16 cellular contexts compared by ENCODE assay signal in genomic region chr6:37816599-37817375, GRCh38. TPM values are rescaled to one million over a fixed set of nuclear protein-coding genes. Genes with fewer than 3 reads are reported as not detected.
DNase-seq lines count a peak whose midpoint lies in the region; ATAC-seq, FAIRE-seq and TF ChIP-seq lines count a peak whose summit lies in the region.
"Had no signal": no experiment of that assay in that cellular context is flagged by ENCODE, and none has a peak within 500 bp of the region (broad histone marks: within the 10 kb centered on the region; RNA-seq: fewer than 3 reads in every experiment).

No MANE protein-coding gene starts in this region.

- DNase-seq in activated naive CD4-positive, alpha-beta T cell treated with anti-CD3 and anti-CD28 coated beads, Interleukin-2, amount 50 U/mL, for 16 hours = no peak
- DNase-seq in K562 (ENCODE audit: extremely low read depth in 1 of 4, low spot score in 3 of 4) (no peak), neural crest cell (ENCODE audit: low read depth, low spot score) (no peak), COLO829 (ENCODE audit: low spot score) (no peak)
- DNase-seq: amniotic stem cell; cerebellar nuclear complex; DMS 273 treated with DMSO at 0.1 percent for 48 hours; effector memory CD4-positive, alpha-beta T cell; lower lobe of right lung; SW 1271; tibial artery had no signal

- peaks cover 31% of the 10 kb centered on the region for H3K79me2 ChIP-seq in Loucy (ENCODE audit: insufficient read depth, low read length)
- H3K79me2 ChIP-seq in K562 (ENCODE audit: control insufficient read depth, insufficient read depth, low read length) = peaks cover 18% of the 10 kb centered on the region

- ATAC-seq in K562 = no peak
- no peak for ATAC-seq in GM21360 (IDR thresholded peaks at IDR 0.05; ENCODE audit: unreplicated experiment)
- no peak for ATAC-seq in GM21381 (IDR thresholded peaks at IDR 0.05; ENCODE audit: unreplicated experiment)
- ATAC-seq: lower lobe of right lung had no signal

- no peaks in the 10 kb centered on the region for H3K9me3 Mint-ChIP-seq in activated naive CD4-positive, alpha-beta T cell treated with anti-CD3 and anti-CD28 coated beads, Interleukin-2, amount 50 U/mL, for 24 hours
- no peaks in the 10 kb centered on the region for H3K9me3 Mint-ChIP-seq in neural crest cell

- H3F3A ChIP-seq in Loucy (ENCODE audit: low read depth) = no peaks in the 10 kb centered on the region

- H3K4me3 ChIP-seq in Loucy (ENCODE audit: low read length, poor library complexity, severe bottlenecking) (no peak overlapping the region), K562 (no peak overlapping the region)
- H3K4me3 ChIP-seq: tibial artery had no signal

- CTCF ChIA-PET in K562 (lab: Yijun Ruan, JAX; ENCODE audit: low intra/inter-chr PET ratio) = no interaction called here

- H3K36me3 Mint-ChIP-seq in activated naive CD4-positive, alpha-beta T cell treated with anti-CD3 and anti-CD28 coated beads, Interleukin-2, amount 50 U/mL, for 24 hours = peaks cover 4% of the 10 kb centered on the region
- H3K36me3 Mint-ChIP-seq in neural crest cell (ENCODE audit: low read depth) = no peaks in the 10 kb centered on the region

- no peak for FAIRE-seq in K562 (lab: Jason Lieb, UNC)
- FAIRE-seq: H1 had no signal

- POLR2A ChIA-PET in K562 (lab: Yijun Ruan, JAX) = interaction anchor here (2.8 kb wide), 1 partner anchor 11 kb away, joined by 26 read pairs; no protein-coding TSS in a partner anchor

- intact Hi-C loops in K562 (cut with micrococcal nuclease) = no loop called here

- H3K27me3 Mint-ChIP-seq in activated naive CD4-positive, alpha-beta T cell treated with anti-CD3 and anti-CD28 coated beads, Interleukin-2, amount 50 U/mL, for 24 hours = no peaks in the 10 kb centered on the region
- peaks cover 7% of the 10 kb centered on the region for H3K27me3 Mint-ChIP-seq in neural crest cell (ENCODE audit: low read depth)

- no peak for TF ChIP-seq EP300 in K562 (IDR thresholded peaks at IDR 0.05; ENCODE audit: low read length)

- H3K9me3 ChIP-seq in Loucy (ENCODE audit: insufficient read depth, low read depth, low read length) (no peaks in the 10 kb centered on the region), K562 (replicated peaks; ENCODE audit: control insufficient read depth, insufficient read depth, low read depth, low read length) (no peaks in the 10 kb centered on the region)
- H3K9me3 ChIP-seq: lower lobe of right lung, tibial artery had no signal

- no peak for TF ChIP-seq RAD21 in K562 (CRISPR knock-in tag; conservative IDR thresholded peaks at IDR 0.05 in 1 of 2, IDR thresholded peaks at IDR 0.05 in 1 of 2)

- H3K9ac ChIP-seq in Loucy (ENCODE audit: low read depth, low read length, poor library complexity, severe bottlenecking) (no peak overlapping the region), K562 (ENCODE audit: insufficient read depth in 1 of 2, low read depth in 2 of 2, low read length in 2 of 2) (no peak overlapping the region)

- no peak for TF ChIP-seq POLR2A in K562 (conservative IDR thresholded peaks at IDR 0.05)

- H3K36me3 ChIP-seq in Loucy (ENCODE audit: insufficient read depth, low read length) (no peaks in the 10 kb centered on the region), K562 (ENCODE audit: control insufficient read depth, insufficient read depth, low read length) (no peaks in the 10 kb centered on the region; the same call in 2 of the 3 replicates)
- H3K36me3 ChIP-seq: lower lobe of right lung, tibial artery had no signal

- H3K27ac Mint-ChIP-seq in activated naive CD4-positive, alpha-beta T cell treated with anti-CD3 and anti-CD28 coated beads, Interleukin-2, amount 50 U/mL, for 24 hours = peak overlapping the region; percentile 61
- no peak overlapping the region for H3K27ac Mint-ChIP-seq in neural crest cell (ENCODE audit: unreplicated experiment)

- in situ Hi-C loops in K562 (cut with MboI) = no loop called here

- H3K27ac ChIP-seq in K562 (ENCODE audit: extremely low read depth, low read depth, low read length) = no peak overlapping the region
- H3K27ac ChIP-seq: lower lobe of right lung, tibial artery had no signal

- H3K27me3 ChIP-seq in Loucy (ENCODE audit: insufficient read depth, low read length, poor library complexity, severe bottlenecking) = no peaks in the 10 kb centered on the region
- no peaks in the 10 kb centered on the region for H3K27me3 ChIP-seq in K562 (ENCODE audit: control insufficient read depth in 2 of 2, insufficient read depth in 2 of 2, low read length in 2 of 2)
- H3K27me3 ChIP-seq: tibial artery had no signal

- H3K4me2 ChIP-seq in Loucy (ENCODE audit: low read depth, low read length, poor library complexity, severe bottlenecking) = peak overlapping the region; percentile 86
- H3K4me2 ChIP-seq in K562 (ENCODE audit: insufficient read depth, low read length) = 0 out of 2 replicates have a peak overlapping the region, but pooled peaks have one; percentile 15

- H4K20me1 ChIP-seq in Loucy (ENCODE audit: insufficient read depth, low read length, poor library complexity, severe bottlenecking) (peaks cover 16% of the 10 kb centered on the region), K562 (replicated peaks; ENCODE audit: control insufficient read depth, insufficient read depth, low read length) (peaks cover 6% of the 10 kb centered on the region; the same call in 1 of the 2 replicates)

- no peaks in the 10 kb centered on the region for H3K9me2 ChIP-seq in Loucy (replicated peaks; ENCODE audit: low read depth, low read length)

- BruUV-seq in K562 (replicated peaks; lab: Mats Ljungman, UMichigan) = no TSS peak

- TF ChIP-seq CTCF in Loucy (conservative IDR thresholded peaks at IDR 0.05; ENCODE audit: low read length) = no peak
- TF ChIP-seq CTCF in K562 (IDR thresholded peaks at IDR 0.05 in 2 of 3, conservative IDR thresholded peaks at IDR 0.05 in 1 of 3; ENCODE audit: insufficient read depth in 2 of 3, low read depth in 1 of 3, low read length in 3 of 3) = no peak
- no peak for TF ChIP-seq CTCF in neural crest cell (conservative IDR thresholded peaks at IDR 0.05)

- no peak overlapping the region for H2AFZ ChIP-seq in Loucy (ENCODE audit: low read length)
- peak overlapping the region; percentile 7; the same call in 1 of the 2 replicates for H2AFZ ChIP-seq in K562 (ENCODE audit: low read depth, low read length)

- no peaks in the 10 kb centered on the region for H3K9me1 ChIP-seq in K562 (ENCODE audit: control insufficient read depth, insufficient read depth, low read length)

- peaks cover 36% of the 10 kb centered on the region for H3K4me1 Mint-ChIP-seq in activated naive CD4-positive, alpha-beta T cell treated with anti-CD3 and anti-CD28 coated beads, Interleukin-2, amount 50 U/mL, for 24 hours
- peaks cover 32% of the 10 kb centered on the region for H3K4me1 Mint-ChIP-seq in neural crest cell

- WGBS in K562 (ENCODE audit: insufficient coverage, low coverage, missing lambda C conversion rate) = 64% methylated on average over 7 of the region's 7 CpGs

- peaks cover 29% of the 10 kb centered on the region for H3K4me1 ChIP-seq in Loucy (ENCODE audit: insufficient read depth, low read length, poor library complexity, severe bottlenecking)
- H3K4me1 ChIP-seq in K562 (replicated peaks in 1 of 2; ENCODE audit: control insufficient read depth in 2 of 2, insufficient read depth in 2 of 2, low read length in 2 of 2) = peaks cover 7 to 21% of the 10 kb centered on the region in 2 experiments; a peak in 3 of 5 replicates

- peak overlapping the region; percentile 64 for H3K4me3 Mint-ChIP-seq in activated naive CD4-positive, alpha-beta T cell treated with anti-CD3 and anti-CD28 coated beads, Interleukin-2, amount 50 U/mL, for 24 hours
- H3K4me3 Mint-ChIP-seq in neural crest cell = peak overlapping the region; percentile 78

TF ChIP-seq in K562, 482 proteins besides CTCF, POLR2A, EP300 and RAD21 (continues in another document):
- no peak for TF ChIP-seq BCL6 (CRISPR knock-in tag; IDR thresholded peaks at IDR 0.05)
- TF ChIP-seq RBFOX2 (IDR thresholded peaks at IDR 0.05; ENCODE audit: low read depth, low read length) = no peak
- no peak for TF ChIP-seq KLF13 (tag; IDR thresholded peaks at IDR 0.05; ENCODE audit: borderline replicate concordance, low read depth)
- TF ChIP-seq ZNF551 (CRISPR knock-in tag; IDR thresholded peaks at IDR 0.05) = no peak
- no peak for TF ChIP-seq TGIF2 (CRISPR knock-in tag; IDR thresholded peaks at IDR 0.05)
- TF ChIP-seq TCF7 (IDR thresholded peaks at IDR 0.05; ENCODE audit: borderline replicate concordance) = no peak
- no peak for TF ChIP-seq ETS2 (tag; IDR thresholded peaks at IDR 0.05; ENCODE audit: borderline replicate concordance, poor library complexity, severe bottlenecking)
- TF ChIP-seq ZNF134 (CRISPR knock-in tag; conservative IDR thresholded peaks at IDR 0.05) = no peak

RNA-seq across cellular contexts. Expression of gene ZFAND3, which starts 2.7 kb away (rescaled TPM):
- 19.0 and 22.3 TPM in 2 replicates for total RNA-seq in K562 (2011; cell fraction: chromatin; rRNA removed; ENCODE audit: low replicate concordance)
- total RNA-seq in K562 (2011; cell fraction: nucleolus; rRNA removed) = 7.5 and 10.5 TPM in 2 replicates
- total RNA-seq in K562 (2011; cell fraction: nucleoplasm; rRNA removed) = 15.2 and 29.8 TPM in 2 replicates
- 6.1 and 10.5 TPM in 2 replicates for total RNA-seq in K562 (2014; rRNA removed)
- 11.8 and 18.5 TPM in 2 replicates for total RNA-seq in K562 (2014; rRNA removed; fragmentation: Illumina TruSeq; extraction: Trizol)
- total RNA-seq in K562 (2015; rRNA removed; fragmentation: Illumina TruSeq; extraction: Trizol) = 11.8 and 12.8 TPM in 2 replicates
- total RNA-seq in K562 (2021) = 23.4 and 26.5 TPM in 2 replicates
- 7.2 and 12.7 TPM in 2 replicates for polyA plus RNA-seq in K562 (2011; rRNA removed)
- 6.0 and 6.2 TPM in 2 replicates for polyA plus RNA-seq in K562 (2011; cell fraction: cytosol; rRNA removed)
- polyA plus RNA-seq in K562 (2011; cell fraction: nucleus; rRNA removed) = 6.9 and 7.1 TPM in 2 replicates
- polyA plus RNA-seq in K562 (2012) = 42.2 and 91.3 TPM in 2 replicates
- polyA plus RNA-seq in K562 (2014; fragmentation: Illumina TruSeq; extraction: Trizol) = 26.6 and 31.4 TPM in 2 replicates
- under 1 TPM; 0.81 to 0.87 TPM for polyA plus RNA-seq in K562 (2014; fragmentation: Nextera tagmentation; extraction: Ambion mirVana)
- 9.4 and 14.4 TPM in 2 replicates for polyA plus RNA-seq in K562 (2014; rRNA removed)
- 7.8 and 10.0 TPM in 2 replicates for polyA minus RNA-seq in K562 (2011; rRNA and poly(A)+ RNA removed)
- polyA minus RNA-seq in K562 (2011; cell fraction: cytosol; rRNA and poly(A)+ RNA removed) = 9.6 and 11.7 TPM in 2 replicates
- polyA minus RNA-seq in K562 (2011; cell fraction: nucleus; rRNA and poly(A)+ RNA removed) = 4.4 and 7.9 TPM in 2 replicates
- total RNA-seq in neural crest cell = 65.9 and 74.4 TPM in 2 replicates
